Comparison of ENCODE assay signal across 8 cellular contexts in the genomic region with DNA sequence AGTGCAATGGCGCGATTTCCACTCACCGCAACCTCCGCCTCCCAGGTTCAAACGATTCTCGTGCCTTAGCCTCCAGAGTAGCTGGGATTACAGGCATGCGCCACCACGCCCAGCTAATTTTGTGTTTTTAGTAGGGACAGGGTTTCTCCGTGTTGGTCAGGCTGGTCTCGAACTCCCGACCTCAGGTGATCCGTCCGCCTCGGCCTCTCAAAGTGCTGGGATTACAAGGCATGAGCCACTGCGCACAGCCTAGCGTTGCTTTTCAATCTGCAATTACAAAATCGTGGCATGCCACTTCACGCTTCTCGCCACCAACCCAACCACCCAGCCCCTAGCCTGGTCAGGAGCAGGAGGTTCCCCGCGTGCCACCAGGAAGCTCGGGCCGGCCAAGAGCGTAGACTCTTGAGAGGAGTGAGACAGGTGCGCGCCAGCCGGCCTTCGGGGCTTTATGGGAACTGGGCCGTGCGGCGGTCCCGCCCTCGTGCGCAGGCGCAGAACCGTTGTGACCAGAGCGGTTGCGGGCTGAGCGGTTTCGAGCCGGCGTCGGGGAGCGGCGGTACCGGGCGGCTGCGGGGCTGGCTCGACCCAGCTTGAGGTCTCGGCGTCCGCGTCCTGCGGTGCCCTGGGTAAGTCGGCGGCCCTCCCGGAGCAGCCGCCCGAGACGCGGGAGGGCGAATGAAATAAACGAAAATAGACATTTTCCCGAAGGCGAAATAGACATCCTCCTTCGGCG. TPM values are rescaled to one million over a fixed set of nuclear protein-coding genes. Genes with fewer than 3 reads are reported as not detected.
DNase-seq lines count a peak whose midpoint lies in the region; ATAC-seq and TF ChIP-seq lines count a peak whose summit lies in the region.

A gene (plus strand): TSS at position 500 of the 733 bp plus-strand sequence. CDS start 530 bp downstream, outside the sequence.

- H2AFZ ChIP-seq in KMS-11 (ENCODE audit: low read depth) = peak within 1 kb of the TSS; percentile 95

- no peak within 1 kb of the TSS for H3K27ac Mint-ChIP-seq in neural crest cell (ENCODE audit: unreplicated experiment)
- peak within 1 kb of the TSS; percentile 71 to 78 for H3K27ac Mint-ChIP-seq in stimulated activated naive CD8-positive, alpha-beta T cell treated with anti-CD3 and anti-CD28 coated beads, Interleukin-15, amount 100 ng/mL, for 72 hours

- peaks cover 40% of the 10 kb centered on the region for H3K27me3 Mint-ChIP-seq in neural crest cell (ENCODE audit: low read depth)
- H3K27me3 Mint-ChIP-seq in stimulated activated naive CD8-positive, alpha-beta T cell treated with anti-CD3 and anti-CD28 coated beads, Interleukin-15, amount 100 ng/mL, for 72 hours = peaks cover 13% of the 10 kb centered on the region

- peak; percentile 85 for ATAC-seq in RWPE2 (ENCODE audit: low read depth)
- peak; percentile 70 for ATAC-seq in foreskin keratinocyte
- peak; percentile 92 for ATAC-seq in stimulated activated naive CD8-positive, alpha-beta T cell treated with anti-CD3 and anti-CD28 coated beads, Interleukin-15, amount 100 ng/mL, for 72 hours
- ATAC-seq in GM18517 (IDR thresholded peaks at IDR 0.05; ENCODE audit: unreplicated experiment) = no peak

- H3K9me3 Mint-ChIP-seq in neural crest cell = peaks cover 4% of the 10 kb centered on the region
- no peaks in the 10 kb centered on the region for H3K9me3 Mint-ChIP-seq in stimulated activated naive CD8-positive, alpha-beta T cell treated with anti-CD3 and anti-CD28 coated beads, Interleukin-15, amount 100 ng/mL, for 72 hours

- H3K79me2 ChIP-seq in KMS-11 (ENCODE audit: insufficient read depth, low read depth) = no peaks in the 10 kb centered on the region

- in situ Hi-C loops in GM13977 (cut with MboI; ENCODE audit: low pct_unique_long_range_greater_than_20kb, low sequenced_read_pairs, unreplicated experiment) = no loop called here

- H3K9me3 ChIP-seq in RWPE2 (ENCODE audit: severe bottlenecking) = no peaks in the 10 kb centered on the region

- DNase-seq in GM13977 (ENCODE audit: low spot score) = peak; percentile 82
- DNase-seq in RWPE2 (ENCODE audit: low spot score) = peak; percentile 72
- DNase-seq in activated gamma-delta T cell treated with Interleukin-2 at 50 U/mL for 16 hours = peak; percentile 70
- no peak for DNase-seq in foreskin keratinocyte
- peak; percentile 58 for DNase-seq in neural crest cell (ENCODE audit: low read depth, low spot score)
- peak; percentile 80 to 81 for DNase-seq in stimulated activated naive CD8-positive, alpha-beta T cell treated with anti-CD3 and anti-CD28 coated beads, Interleukin-15, amount 100 ng/mL, for 72 hours

- H3K36me3 Mint-ChIP-seq in neural crest cell (ENCODE audit: low read depth) = no peaks in the 10 kb centered on the region

- H3K9ac ChIP-seq in KMS-11 = peak within 1 kb of the TSS; percentile 45; the same call in 1 of the 2 replicates

- no peak for TF ChIP-seq CTCF in GM13977 (IDR thresholded peaks at IDR 0.05; ENCODE audit: extremely low read depth, insufficient read depth, missing control alignments)
- no peak for TF ChIP-seq CTCF in KMS-11 (conservative IDR thresholded peaks at IDR 0.05; ENCODE audit: low read depth, low read length)
- TF ChIP-seq CTCF in RWPE2 (IDR thresholded peaks at IDR 0.05; ENCODE audit: poor library complexity, severe bottlenecking) = no peak
- no peak for TF ChIP-seq CTCF in foreskin keratinocyte (conservative IDR thresholded peaks at IDR 0.05)
- no peak for TF ChIP-seq CTCF in neural crest cell (conservative IDR thresholded peaks at IDR 0.05)

- H3K27ac ChIP-seq in KMS-11 (no peak within 1 kb of the TSS), RWPE2 (ENCODE audit: poor library complexity, severe bottlenecking) (no peak within 1 kb of the TSS), foreskin keratinocyte (no peak within 1 kb of the TSS)

- peak within 1 kb of the TSS; percentile 64 for H3K4me2 ChIP-seq in KMS-11

- H3K4me3 Mint-ChIP-seq in neural crest cell = peak within 1 kb of the TSS; percentile 92
- H3K4me3 Mint-ChIP-seq in stimulated activated naive CD8-positive, alpha-beta T cell treated with anti-CD3 and anti-CD28 coated beads, Interleukin-15, amount 100 ng/mL, for 72 hours = peak within 1 kb of the TSS; percentile 91 to 98

- H3K36me3 ChIP-seq in KMS-11 (ENCODE audit: insufficient read depth) (no peaks in the 10 kb centered on the region), RWPE2 (ENCODE audit: low read depth) (no peaks in the 10 kb centered on the region)

- peaks cover 31% of the 10 kb centered on the region for H3K4me1 Mint-ChIP-seq in neural crest cell
- peaks cover 29% of the 10 kb centered on the region for H3K4me1 Mint-ChIP-seq in stimulated activated naive CD8-positive, alpha-beta T cell treated with anti-CD3 and anti-CD28 coated beads, Interleukin-15, amount 100 ng/mL, for 72 hours

- H3K27me3 ChIP-seq in KMS-11 (ENCODE audit: insufficient read depth, low read depth) = no peaks in the 10 kb centered on the region; the same call in 1 of the 2 replicates
- peaks cover 12% of the 10 kb centered on the region for H3K27me3 ChIP-seq in RWPE2 (ENCODE audit: insufficient read depth, poor library complexity, severe bottlenecking)
- peaks cover 55% of the 10 kb centered on the region for H3K27me3 ChIP-seq in foreskin keratinocyte

- H3K4me1 ChIP-seq in KMS-11 (ENCODE audit: low read depth, poor library complexity, severe bottlenecking) (peaks cover 13% of the 10 kb centered on the region), RWPE2 (ENCODE audit: insufficient read depth, poor library complexity, severe bottlenecking) (no peaks in the 10 kb centered on the region), foreskin keratinocyte (no peaks in the 10 kb centered on the region)

- no peaks in the 10 kb centered on the region for H4K20me1 ChIP-seq in KMS-11 (ENCODE audit: insufficient read depth)

- H3K4me3 ChIP-seq in KMS-11 (IDR thresholded peaks at IDR 0.05; ENCODE audit: insufficient read depth, low read depth, low read length) (no peak within 1 kb of the TSS), RWPE2 (ENCODE audit: severe bottlenecking) (peak within 1 kb of the TSS; percentile 44)

RNA-seq across cellular contexts. Expression of the gene that starts here (rescaled TPM):
- total RNA-seq in foreskin keratinocyte (0.18 and 0.20 TPM in 2 replicates), neural crest cell (50.1 and 57.5 TPM in 2 replicates)
- polyA plus RNA-seq in foreskin keratinocyte = 0.26 and 0.41 TPM in 2 replicates

Comparison
In these comparisons a context has a peak if more than half of its experiments do, and no peak if none do; other contexts are left out.
1. RNA of the gene that starts here (total RNA-seq): 50.1 to 57.5 TPM in neural crest cell; 0.18 to 0.20 TPM in foreskin keratinocyte; every median in the first group is over 10 times any median in the second.
2. Peak in ATAC-seq in foreskin keratinocyte; RNA of the gene not detected or under 1 TPM.
3. DNase-seq: peak in GM13977 (single experiment), RWPE2 (single experiment), activated gamma-delta T cell treated with Interleukin-2 at 50 U/mL for 16 hours (single experiment), neural crest cell (single experiment) and stimulated activated naive CD8-positive, alpha-beta T cell treated with anti-CD3 and anti-CD28 coated beads, Interleukin-15, amount 100 ng/mL, for 72 hours (2 of 2); none in foreskin keratinocyte (0 of 2).